1 cellular context compared by ENCODE assay signal in the genomic region with DNA sequence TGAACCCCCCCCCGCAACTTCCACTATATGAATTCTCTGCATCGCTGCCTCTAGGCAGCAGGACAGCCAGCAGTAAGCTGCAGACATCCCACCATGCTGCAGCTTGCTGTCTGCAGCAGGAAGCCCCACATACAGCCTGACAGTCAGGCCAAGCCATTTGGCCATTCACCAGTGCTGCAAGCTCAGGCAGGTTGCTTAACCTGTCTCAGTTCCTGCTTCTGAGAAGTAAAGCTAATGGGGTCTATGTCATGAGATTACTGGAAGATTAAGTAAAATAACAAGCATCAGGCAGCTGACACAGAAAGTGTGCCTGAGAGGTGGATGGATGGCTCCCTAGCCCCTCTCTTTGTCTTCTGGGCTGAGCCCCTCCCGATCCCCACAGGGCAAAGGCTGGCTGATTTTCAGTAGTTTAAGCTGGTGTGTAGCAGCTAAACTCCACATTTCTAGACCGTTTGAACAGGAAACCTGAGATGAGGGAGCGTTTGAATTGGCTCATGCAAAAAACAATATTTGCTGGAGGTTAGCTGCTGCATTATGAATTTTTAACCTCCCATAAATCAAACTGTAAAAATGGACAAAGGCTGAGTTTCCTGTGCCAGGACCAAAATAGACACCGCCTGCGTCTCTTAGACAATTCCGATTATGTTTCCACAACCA.
TF ChIP-seq lines count a peak whose summit lies in the region.

No MANE protein-coding gene starts in this region.

TF ChIP-seq in HepG2, 621 proteins besides CTCF, POLR2A, EP300 and RAD21 (continued from another document):
- no peak for TF ChIP-seq NR2F6 (IDR thresholded peaks at IDR 0.05)
- 0 out of 2 replicates have a peak, but pooled peaks have one; percentile 4 for TF ChIP-seq NR2F6 (CRISPR knock-in tag; IDR thresholded peaks at IDR 0.05)
- TF ChIP-seq TAF1 (CRISPR knock-in tag; IDR thresholded peaks at IDR 0.05): peak; percentile 37; the same call in 1 of the 2 replicates
- 0 out of 2 replicates have a peak, but pooled peaks have one; percentile 36 for TF ChIP-seq RCOR2 (CRISPR knock-in tag; IDR thresholded peaks at IDR 0.05)
- TF ChIP-seq U2AF2 (IDR thresholded peaks at IDR 0.05; ENCODE audit: low read depth, low read length): no peak
- no peak for TF ChIP-seq ZNF260 (CRISPR knock-in tag; IDR thresholded peaks at IDR 0.05; ENCODE audit: borderline replicate concordance, low read depth)
- TF ChIP-seq ZNF317 (CRISPR knock-in tag; IDR thresholded peaks at IDR 0.05): peak; percentile 66; the same call in 1 of the 2 replicates
